In genomic region chr9:92749934-92750315, GRCh38 we compare ENCODE assay signal across 17 cellular contexts. TPM values are rescaled to one million over a fixed set of nuclear protein-coding genes. Genes with fewer than 3 reads are reported as not detected.
DNase-seq lines count a peak whose midpoint lies in the region; ATAC-seq, FAIRE-seq and TF ChIP-seq lines count a peak whose summit lies in the region.
"Had no signal": no experiment of that assay in that cellular context is flagged by ENCODE, and none has a peak within 500 bp of the region (broad histone marks: within the 10 kb centered on the region; RNA-seq: fewer than 3 reads in every experiment).

No MANE protein-coding gene starts in this region.

- H3K56ac ChIP-seq in H1 (replicated peaks; ENCODE audit: insufficient read length, low read depth, low read length) = no peak overlapping the region

- H3K9me3 ChIP-seq in BLaER1 (peaks cover 16% of the 10 kb centered on the region), H1 (ENCODE audit: insufficient read depth in 2 of 2, low read depth in 1 of 2, low read length in 1 of 2) (no peaks in the 10 kb centered on the region), neuronal stem cell (replicated peaks in 1 of 2; ENCODE audit: control insufficient read depth in 2 of 2, insufficient read depth in 1 of 2, low read depth in 1 of 2, low read length in 2 of 2) (peaks cover 0 to 5% of the 10 kb centered on the region in 2 donors), PC-9 (ENCODE audit: insufficient read depth, low read depth) (no peaks in the 10 kb centered on the region), body of pancreas (no peaks in the 10 kb centered on the region)
- no peaks in the 10 kb centered on the region for H3K9me3 ChIP-seq in CD4-positive, alpha-beta memory T cell (ENCODE audit: control insufficient read depth in 1 of 2, low read length in 2 of 2)
- H3K9me3 ChIP-seq: BE2C had no signal

- TF ChIP-seq POLR2A in NB4 (IDR thresholded peaks at IDR 0.05; ENCODE audit: extremely low read depth, insufficient read length) (no peak), H1 (IDR thresholded peaks at IDR 0.05; ENCODE audit: control extremely low read depth in 1 of 2, low read depth in 2 of 2, low read length in 2 of 2) (no peak), body of pancreas (IDR thresholded peaks at IDR 0.05) (no peak)

- 91% methylated on average over 6 of the region's 6 CpGs; no CpG with 5 or more reads in 1 of the 2 experiments for WGBS in H1 (ENCODE audit: extremely low coverage in 1 of 2, insufficient coverage in 1 of 2, insufficient read length in 1 of 2, insufficient replicate concordance in 2 of 2, low coverage in 1 of 2, low lambda C conversion rate in 2 of 2, missing lambda C conversion rate in 1 of 2), 2 experiments
- no CpG with 5 or more reads among the region's 6 CpGs for WGBS in neuronal stem cell (ENCODE audit: extremely low coverage in 2 of 2, insufficient read length in 2 of 2, insufficient replicate concordance in 1 of 2), 2 donors
- 69 to 78% methylated on average over 6 of the region's 6 CpGs for WGBS in body of pancreas, 2 donors

- POLR2A ChIA-PET in H1 (lab: Charles Lee; ENCODE audit: partially characterized antibody) (no interaction called here), PC-9 (lab: Charles Lee; ENCODE audit: unreplicated experiment) (interaction anchor here (0.7 kb wide), 1 partner anchor 106 kb away, joined by 10 read pairs; no protein-coding TSS in a partner anchor)
- POLR2A ChIA-PET in CD4-positive, alpha-beta memory T cell (lab: Charles Lee; ENCODE audit: partially characterized antibody) = interaction anchor here (1.5 kb wide), 1 partner anchor 11 kb away, joined by 3 read pairs; no protein-coding TSS in a partner anchor

- peaks cover 46 to 80% (median 62%) of the 10 kb centered on the region in 4 donors for H3K4me1 Mint-ChIP-seq in CD4-positive, alpha-beta memory T cell

- no peak for TF ChIP-seq CTCF in NB4 (IDR thresholded peaks at IDR 0.05; ENCODE audit: low read depth, low read length)
- no peak for TF ChIP-seq CTCF in H1 (IDR thresholded peaks at IDR 0.05; ENCODE audit: control extremely low read depth in 1 of 3, insufficient read depth in 1 of 3, low read depth in 1 of 3, low read length in 3 of 3)
- TF ChIP-seq CTCF in PC-9 (conservative IDR thresholded peaks at IDR 0.05) = no peak
- no peak for TF ChIP-seq CTCF in body of pancreas (IDR thresholded peaks at IDR 0.05)

- H4K20me1 ChIP-seq in BLaER1 = peaks cover 84% of the 10 kb centered on the region
- H4K20me1 ChIP-seq in H1 (replicated peaks in 1 of 2; ENCODE audit: control insufficient read depth in 1 of 2, insufficient read depth in 2 of 2, low read length in 2 of 2) = peaks cover 5 to 28% of the 10 kb centered on the region in 2 experiments
- H4K20me1 ChIP-seq in PC-9 (ENCODE audit: insufficient read depth) = peaks cover 37% of the 10 kb centered on the region

- BruUV-seq in PC-9 (replicated peaks; lab: Mats Ljungman, UMichigan) = no TSS peak

- H3K4me3 Mint-ChIP-seq in CD4-positive, alpha-beta memory T cell = no peak overlapping the region
- H3K4me3 Mint-ChIP-seq: activated CD8-positive, alpha-beta T cell treated with anti-CD3 and anti-CD28 coated beads, Interleukin-2, amount 10 ng/mL, durations not matched to agents 7 days and 5 days; central memory CD8-positive, alpha-beta T cell; GM23338; stimulated activated memory B cell treated with anti-CD40 and anti-IgM and Interleukin-4, amounts not matched to agents 10 μg/mL and 1 μg/mL and 100 μg/mL, for 72 hours had no signal

- no peak overlapping the region for H2AFZ ChIP-seq in H1 (ENCODE audit: low read length)
- H2AFZ ChIP-seq in neuronal stem cell (ENCODE audit: low read length) = no peak overlapping the region
- no peak overlapping the region for H2AFZ ChIP-seq in PC-9
- H2AFZ ChIP-seq: GM23338 had no signal

- intact Hi-C loops in PC-9 (cut with micrococcal nuclease; ENCODE audit: unreplicated experiment) (no loop called here), body of pancreas (cut with DNase I) (no loop called here)
- intact Hi-C loops in CD4-positive, alpha-beta memory T cell (cut with micrococcal nuclease) = no loop called here

- H3K36me3 Mint-ChIP-seq in CD4-positive, alpha-beta memory T cell = peaks cover 3 to 11% of the 10 kb centered on the region in 2 donors

- H2BK20ac ChIP-seq in H1 (ENCODE audit: low read length) = no peak overlapping the region

- H4K91ac ChIP-seq in H1 (replicated peaks; ENCODE audit: insufficient read length, low read length) (no peak overlapping the region), neuronal stem cell (ENCODE audit: low read depth, low read length, poor library complexity) (no peak overlapping the region)

- H4K8ac ChIP-seq in H1 (ENCODE audit: extremely low read depth, insufficient read depth, low read length) (no peak overlapping the region), neuronal stem cell (ENCODE audit: low read depth, low read length) (no peak overlapping the region)

- peaks cover 9 to 90% of the 10 kb centered on the region in 2 experiments for H3K79me2 ChIP-seq in H1 (ENCODE audit: control insufficient read depth in 1 of 2, insufficient read depth in 2 of 2, low read length in 2 of 2)
- peaks cover 95% of the 10 kb centered on the region for H3K79me2 ChIP-seq in PC-9 (ENCODE audit: low read depth)

- H3K27me3 Mint-ChIP-seq in CD4-positive, alpha-beta memory T cell = no peaks in the 10 kb centered on the region
- H3K27me3 Mint-ChIP-seq: central memory CD8-positive, alpha-beta T cell; stimulated activated memory B cell treated with anti-CD40 and anti-IgM and Interleukin-4, amounts not matched to agents 10 μg/mL and 1 μg/mL and 100 μg/mL, for 72 hours had no signal

- H3K27ac Mint-ChIP-seq in CD4-positive, alpha-beta memory T cell = peak overlapping the region in 1 of 7 donors; percentile 13
- H3K27ac Mint-ChIP-seq: activated CD8-positive, alpha-beta T cell treated with anti-CD3 and anti-CD28 coated beads, Interleukin-2, amount 10 ng/mL, durations not matched to agents 7 days and 5 days; GM23338; stimulated activated memory B cell treated with anti-CD40 and anti-IgM and Interleukin-4, amounts not matched to agents 10 μg/mL and 1 μg/mL and 100 μg/mL, for 72 hours had no signal

- TF ChIP-seq RAD21 in H1 (IDR thresholded peaks at IDR 0.05 in 1 of 2, conservative IDR thresholded peaks at IDR 0.05 in 1 of 2; ENCODE audit: low read depth in 2 of 2, low read length in 2 of 2) = no peak

- H2BK12ac ChIP-seq in H1 (ENCODE audit: low read depth, low read length) (no peak overlapping the region), neuronal stem cell (ENCODE audit: low read length) (no peak overlapping the region)

- H3K14ac ChIP-seq in H1 (ENCODE audit: insufficient read length) (no peak overlapping the region), neuronal stem cell (ENCODE audit: low read length) (no peak overlapping the region)

- H2BK120ac ChIP-seq in H1 (replicated peaks; ENCODE audit: low read depth, low read length) = no peak overlapping the region
- H2BK120ac ChIP-seq in neuronal stem cell (ENCODE audit: low read depth, low read length) = no peak overlapping the region

- ATAC-seq in GM19328 (IDR thresholded peaks at IDR 0.05; ENCODE audit: unreplicated experiment) = no peak
- no peak for ATAC-seq in body of pancreas
- ATAC-seq: activated CD8-positive, alpha-beta T cell treated with anti-CD3 and anti-CD28 coated beads, Interleukin-2, amount 10 ng/mL, durations not matched to agents 7 days and 5 days; stimulated activated memory B cell treated with anti-CD40 and anti-IgM and Interleukin-4, amounts not matched to agents 10 μg/mL and 1 μg/mL and 100 μg/mL, for 72 hours had no signal

- peaks cover 0 to 2% (median 0%) of the 10 kb centered on the region in 8 donors for H3K9me3 Mint-ChIP-seq in CD4-positive, alpha-beta memory T cell
- H3K9me3 Mint-ChIP-seq: central memory CD8-positive, alpha-beta T cell; GM23338; stimulated activated memory B cell treated with anti-CD40 and anti-IgM and Interleukin-4, amounts not matched to agents 10 μg/mL and 1 μg/mL and 100 μg/mL, for 72 hours had no signal

- CTCF ChIA-PET in H1 (lab: Charles Lee; ENCODE audit: partially characterized antibody) = interaction anchor here (1.1 kb wide), 2 partner anchors 13 to 31 kb away, joined by 3 read pairs; no protein-coding TSS in a partner anchor
- CTCF ChIA-PET in PC-9 (lab: Charles Lee) = no interaction called here
- CTCF ChIA-PET in CD4-positive, alpha-beta memory T cell (lab: Charles Lee; ENCODE audit: partially characterized antibody) = no interaction called here

- H3K9ac ChIP-seq in BLaER1 = peak overlapping the region; percentile 42; the same call in 1 of the 2 replicates
- no peak overlapping the region for H3K9ac ChIP-seq in H1 (replicated peaks in 1 of 4; ENCODE audit: extremely low read depth in 1 of 4, low read depth in 3 of 4, low read length in 3 of 4)
- H3K9ac ChIP-seq in neuronal stem cell (ENCODE audit: low read depth, low read length, poor library complexity) = peak overlapping the region; percentile 63

- 0 out of 2 replicates have a peak overlapping the region, but pooled peaks have one; percentile 7 for H2BK5ac ChIP-seq in H1 (ENCODE audit: low read depth, low read length)
- H2BK5ac ChIP-seq in neuronal stem cell (ENCODE audit: low read length) = no peak overlapping the region

- H3K4me3 ChIP-seq in BLaER1 (no peak overlapping the region), NB4 (ENCODE audit: low read depth, low read length) (no peak overlapping the region), H1 (ENCODE audit: extremely low read depth in 1 of 4, insufficient read depth in 2 of 4, low read depth in 3 of 4, low read length in 4 of 4) (no peak overlapping the region), neuronal stem cell (ENCODE audit: low read length in 2 of 2) (peak overlapping the region in 1 of 2 donors; percentile 47), PC-9 (no peak overlapping the region), body of pancreas (no peak overlapping the region)
- H3K4me3 ChIP-seq in CD4-positive, alpha-beta memory T cell (ENCODE audit: low read length in 2 of 2) = no peak overlapping the region
- H3K4me3 ChIP-seq: GM23338 had no signal

- H3K27ac ChIP-seq in BLaER1 (peak overlapping the region; percentile 47; the same call in 1 of the 2 replicates), H1 (ENCODE audit: low read depth, low read length) (no peak overlapping the region), neuronal stem cell (replicated peaks; ENCODE audit: low read length) (no peak overlapping the region), PC-9 (no peak overlapping the region), body of pancreas (no peak overlapping the region)
- H3K27ac ChIP-seq in CD4-positive, alpha-beta memory T cell (ENCODE audit: low read depth, low read length) = no peak overlapping the region

- H3K9me2 ChIP-seq in PC-9 (ENCODE audit: insufficient read depth) = no peaks in the 10 kb centered on the region

- H3K4me1 ChIP-seq in BLaER1 (peaks cover 68% of the 10 kb centered on the region), H1 (replicated peaks in 1 of 4; ENCODE audit: control insufficient read depth in 3 of 4, insufficient read depth in 4 of 4, low read length in 3 of 4) (peaks cover 0 to 10% (median 4%) of the 10 kb centered on the region in 4 experiments), neuronal stem cell (ENCODE audit: control insufficient read depth in 2 of 2, insufficient read depth in 1 of 2, low read depth in 1 of 2, low read length in 2 of 2) (peaks cover 13 to 18% of the 10 kb centered on the region in 2 donors), PC-9 (replicated peaks; ENCODE audit: insufficient read depth) (peaks cover 11% of the 10 kb centered on the region), body of pancreas (peaks cover 26% of the 10 kb centered on the region)
- H3K4me1 ChIP-seq in CD4-positive, alpha-beta memory T cell (ENCODE audit: insufficient read depth, low read length) = peaks cover 43% of the 10 kb centered on the region

- peaks cover 8% of the 10 kb centered on the region; the same call in 1 of the 2 replicates for H3F3A ChIP-seq in PC-9 (ENCODE audit: insufficient read depth, low read depth)

- no peaks in the 10 kb centered on the region for H3K23me2 ChIP-seq in H1 (ENCODE audit: low read depth, low read length)

- H3K27me3 ChIP-seq in BLaER1 = no peaks in the 10 kb centered on the region
- no peaks in the 10 kb centered on the region for H3K27me3 ChIP-seq in H1 (replicated peaks in 1 of 4; ENCODE audit: control insufficient read depth in 3 of 4, extremely low read depth in 1 of 4, insufficient read depth in 3 of 4, low read length in 3 of 4)
- H3K27me3 ChIP-seq in neuronal stem cell (ENCODE audit: control insufficient read depth in 3 of 3, insufficient read depth in 3 of 3, low read depth in 1 of 3, low read length in 3 of 3) = no peaks in the 10 kb centered on the region
- H3K27me3 ChIP-seq in PC-9 (ENCODE audit: insufficient read depth, low read depth) = no peaks in the 10 kb centered on the region
- no peaks in the 10 kb centered on the region for H3K27me3 ChIP-seq in CD4-positive, alpha-beta memory T cell (ENCODE audit: insufficient read depth, low read length)
- H3K27me3 ChIP-seq in body of pancreas = no peaks in the 10 kb centered on the region
- H3K27me3 ChIP-seq: BE2C had no signal

- H2AK5ac ChIP-seq in H1 (ENCODE audit: low read depth, low read length) (no peak overlapping the region), neuronal stem cell (ENCODE audit: low read depth, low read length) (no peak overlapping the region)

- H3K36me3 ChIP-seq in BLaER1 (peaks cover 28% of the 10 kb centered on the region), H1 (ENCODE audit: control insufficient read depth in 2 of 4, insufficient read depth in 4 of 4, low read length in 3 of 4) (peaks cover 0 to 2% (median 0%) of the 10 kb centered on the region in 4 experiments; a peak in 1 of 8 replicates), neuronal stem cell (replicated peaks in 1 of 2; ENCODE audit: control insufficient read depth in 2 of 2, insufficient read depth in 2 of 2, low read length in 2 of 2) (peaks cover 0 to 3% of the 10 kb centered on the region in 2 donors), PC-9 (ENCODE audit: low read depth) (no peaks in the 10 kb centered on the region), body of pancreas (replicated peaks in 1 of 2; ENCODE audit: insufficient read depth in 1 of 2, low read depth in 2 of 2) (no peaks in the 10 kb centered on the region)
- no peaks in the 10 kb centered on the region for H3K36me3 ChIP-seq in CD4-positive, alpha-beta memory T cell (ENCODE audit: insufficient read depth, low read length)
- H3K36me3 ChIP-seq: BE2C had no signal

- H3K4ac ChIP-seq in H1 (replicated peaks; ENCODE audit: insufficient read length, low read depth, low read length) = no peak overlapping the region
- H3K4ac ChIP-seq in neuronal stem cell (ENCODE audit: low read length) = no peak overlapping the region

- no peak for FAIRE-seq in H1 (lab: Jason Lieb, UNC)

- H3K23ac ChIP-seq in H1 (ENCODE audit: insufficient read length) (no peak overlapping the region), neuronal stem cell (ENCODE audit: low read depth, low read length, poor library complexity) (no peak overlapping the region)

- no peak overlapping the region for H4K5ac ChIP-seq in H1 (ENCODE audit: insufficient read length, low read depth, low read length)

- peaks cover 24% of the 10 kb centered on the region for H3K79me1 ChIP-seq in H1 (ENCODE audit: low read depth, low read length)
- H3K79me1 ChIP-seq in neuronal stem cell (ENCODE audit: low read depth, low read length) = peaks cover 25% of the 10 kb centered on the region

- DNase-seq in NB4 (ENCODE audit: low read depth) (peak; percentile 64), H1 (ENCODE audit: low read depth in 1 of 2, low spot score in 2 of 2) (no peak), neuronal stem cell (ENCODE audit: low spot score) (no peak), PC-9 (no peak), body of pancreas (no peak)
- DNase-seq in CD4-positive, alpha-beta memory T cell = no peak
- DNase-seq: activated CD8-positive, alpha-beta T cell treated with anti-CD3 and anti-CD28 coated beads, Interleukin-2, amount 10 ng/mL, durations not matched to agents 7 days and 5 days; activated naive CD4-positive, alpha-beta T cell treated with Interleukin-2 at 50 U/mL for 16 hours; erythroblast; RPMI8226; stimulated activated CD4-positive, alpha-beta T cell treated with anti-CD3 and anti-CD28 coated beads, Interleukin-4, amount 100 ng/mL, for 24 hours had no signal

- TF ChIP-seq EP300 in H1 (IDR thresholded peaks at IDR 0.05; ENCODE audit: borderline replicate concordance in 1 of 2, low read depth in 2 of 2, low read length in 2 of 2) = no peak

- H3K18ac ChIP-seq in H1 (ENCODE audit: extremely low read depth, low read length) = no peak overlapping the region
- no peak overlapping the region for H3K18ac ChIP-seq in neuronal stem cell (ENCODE audit: low read length)

- H2BK15ac ChIP-seq in H1 (ENCODE audit: low read length) (no peak overlapping the region), neuronal stem cell (ENCODE audit: low read length) (no peak overlapping the region)

- peak overlapping the region; percentile 56 for H3K4me2 ChIP-seq in BLaER1
- no peak overlapping the region for H3K4me2 ChIP-seq in H1 (ENCODE audit: insufficient read depth in 1 of 2, low read depth in 2 of 2, low read length in 2 of 2)
- H3K4me2 ChIP-seq in neuronal stem cell (ENCODE audit: insufficient read depth, low read length, poor library complexity, severe bottlenecking) = no peak overlapping the region
- H3K4me2 ChIP-seq in PC-9 = no peak overlapping the region
- H3K4me2 ChIP-seq: GM23338 had no signal

RNA-seq across cellular contexts. Expression of gene BICD2, which starts 14.7 kb away (rescaled TPM):
- 22.8 and 22.9 TPM in 2 replicates for total RNA-seq in H1 (2021; fragmentation: NEBNext Ultra II Directional; extraction: Animal tissue kit (Norgen Biotek cat#: 25700))
- 6.6 and 9.7 TPM in 2 replicates for polyA plus RNA-seq in H1 (2011; rRNA removed)
- polyA plus RNA-seq in H1 (2011; cell fraction: cytosol; rRNA removed) = 6.7 TPM
- polyA plus RNA-seq in H1 (2011; cell fraction: nucleus; rRNA removed) = 9.6 TPM
- 11.7 to 13.9 TPM (median 12.5 TPM) in 4 replicates for polyA plus RNA-seq in H1 (2012, experiment 1 of 2)
- polyA plus RNA-seq in H1 (2012, experiment 2 of 2) = 4.3 TPM
- polyA plus RNA-seq in H1 (2013, experiment 1 of 2) = 12.0 TPM
- polyA plus RNA-seq in H1 (2013, experiment 2 of 2) = 12.8 TPM
- polyA minus RNA-seq in H1 (2011; rRNA and poly(A)+ RNA removed) = 12.8 and 13.2 TPM in 2 replicates
- polyA minus RNA-seq in H1 (2011; cell fraction: cytosol; rRNA and poly(A)+ RNA removed) = 10.7 TPM
- polyA minus RNA-seq in H1 (2011; cell fraction: nucleus; rRNA and poly(A)+ RNA removed) = 14.0 TPM
- polyA plus RNA-seq in neuronal stem cell (2013, experiment 1 of 2) = 13.6 TPM
- polyA plus RNA-seq in neuronal stem cell (2013, experiment 2 of 2) = 14.2 TPM
- 40.0 and 40.6 TPM in 2 replicates for total RNA-seq in PC-9 (2021)
- 10 to 100 TPM; 33.4 to 34.2 TPM for total RNA-seq in CD4-positive, alpha-beta memory T cell
- 10 to 100 TPM in 1 of 2 donors, 1 to 10 TPM in 1; 3.8 to 20.1 TPM for polyA plus RNA-seq in CD4-positive, alpha-beta memory T cell
- 10 to 100 TPM; 16.1 to 16.8 TPM for total RNA-seq in body of pancreas

Comparison
In these comparisons a context has a peak if more than half of its experiments do, and no peak if none do; other contexts are left out.
1. H3K9ac ChIP-seq: peak in BLaER1 (single experiment) and neuronal stem cell (single experiment); none in H1 (0 of 4).